ENCODE assay signal across 8 cellular contexts in the genomic region with DNA sequence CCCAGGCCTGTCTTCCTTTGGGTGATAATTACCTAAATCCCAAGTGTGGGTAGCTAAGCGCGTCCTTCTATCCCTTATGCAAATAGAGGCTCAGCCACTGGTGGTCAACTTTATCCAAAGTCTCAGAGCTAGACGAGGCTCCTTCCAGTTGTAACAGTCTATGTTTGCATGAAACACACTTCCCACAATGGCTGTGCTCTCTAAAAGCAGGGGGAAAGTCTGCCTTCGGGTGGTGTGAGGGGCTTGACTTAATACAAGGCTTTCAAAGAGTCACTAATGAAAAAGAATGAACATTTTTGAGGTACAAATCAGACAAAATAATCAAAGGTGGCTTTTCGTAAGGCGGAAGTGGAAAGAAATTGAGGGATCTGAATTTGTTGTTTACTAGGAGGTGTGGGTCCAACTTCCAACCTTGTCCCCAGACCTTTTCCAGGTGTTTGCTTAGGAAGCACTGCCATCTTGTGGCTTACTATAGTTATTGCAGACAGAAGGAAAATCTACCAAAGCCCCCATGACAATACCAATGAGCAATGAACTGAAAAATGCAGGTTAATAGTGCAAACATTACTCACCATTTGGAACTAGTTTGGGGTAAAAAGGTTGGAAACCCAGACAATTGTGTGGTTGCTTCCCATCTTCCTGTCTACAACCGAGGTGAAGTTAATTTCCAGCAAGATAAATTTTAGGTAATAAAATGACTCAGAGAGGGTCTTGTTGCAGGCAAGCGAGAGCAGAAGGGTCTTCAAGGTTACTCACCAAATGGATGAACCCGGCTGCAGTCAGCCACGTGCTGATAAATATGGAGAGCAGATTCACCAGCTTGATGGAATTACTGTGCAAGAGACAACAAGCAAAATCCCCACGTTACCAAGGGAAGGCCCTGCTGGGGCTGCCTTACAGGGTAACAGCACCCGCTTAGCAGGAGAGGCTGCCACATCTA.
DNase-seq lines count a peak whose midpoint lies in the region; ATAC-seq and TF ChIP-seq lines count a peak whose summit lies in the region.

No MANE protein-coding gene starts in this region.

- peak; percentile 67 for DNase-seq in activated CD4-positive, alpha-beta T cell treated with anti-CD3 and anti-CD28 coated beads, Interleukin-2, amount 10 ng/mL, durations not matched to agents 24 days and 14 days
- no peak for DNase-seq in activated CD4-positive, alpha-beta T cell treated with anti-CD3 and anti-CD28 coated beads for 48 hours
- DNase-seq in NOMO-1 treated with dmso at 0.1 percent for 144 hours (lab: John Stamatoyannopoulos, UW; ENCODE audit: unreplicated experiment): peak; percentile 18
- peak; percentile 63 for DNase-seq in dermis blood vessel endothelial cell
- DNase-seq in lung (ENCODE audit: low spot score): no peak
- DNase-seq in NK-92 treated with Interleukin-12 subunit alpha and Interleukin-12 subunit beta, amount 100 ng/mL, for 24 hours (lab: John Stamatoyannopoulos, UW): no peak

- no peaks in the 10 kb centered on the region for H3K36me3 ChIP-seq in lung (ENCODE audit: control insufficient read depth in 2 of 2, insufficient read depth in 2 of 2, low read length in 2 of 2)

- H3K4me3 ChIP-seq in lung: no peak overlapping the region

- H3K4me1 ChIP-seq in lung (ENCODE audit: control insufficient read depth in 2 of 2, insufficient read depth in 2 of 2, low read length in 2 of 2): no peaks in the 10 kb centered on the region

- H3K9me3 ChIP-seq in lung (ENCODE audit: control insufficient read depth in 2 of 2, insufficient read depth in 1 of 2, low read length in 1 of 2): no peaks in the 10 kb centered on the region

- H3K27ac Mint-ChIP-seq in activated CD4-positive, alpha-beta T cell treated with anti-CD3 and anti-CD28 coated beads, Interleukin-2, amount 10 ng/mL, durations not matched to agents 24 days and 14 days: no peak overlapping the region

- WGBS in lung, 2 donors: 53 to 56% methylated on average over 12 of the region's 12 CpGs

- H3K27me3 Mint-ChIP-seq in activated CD4-positive, alpha-beta T cell treated with anti-CD3 and anti-CD28 coated beads, Interleukin-2, amount 10 ng/mL, durations not matched to agents 24 days and 14 days: peaks cover 2% of the 10 kb centered on the region

- ATAC-seq in HG02973 (IDR thresholded peaks at IDR 0.05; ENCODE audit: unreplicated experiment) (peak; percentile 63), lung (ENCODE audit: insufficient read depth, low FRiP score) (no peak), HG03571 (IDR thresholded peaks at IDR 0.05; ENCODE audit: unreplicated experiment) (no peak)

- H3K9me3 Mint-ChIP-seq in activated CD4-positive, alpha-beta T cell treated with anti-CD3 and anti-CD28 coated beads, Interleukin-2, amount 10 ng/mL, durations not matched to agents 24 days and 14 days: no peaks in the 10 kb centered on the region

- H3K27me3 ChIP-seq in lung (ENCODE audit: control insufficient read depth, insufficient read depth): no peaks in the 10 kb centered on the region

- H3K4me1 Mint-ChIP-seq in activated CD4-positive, alpha-beta T cell treated with anti-CD3 and anti-CD28 coated beads, Interleukin-2, amount 10 ng/mL, durations not matched to agents 24 days and 14 days: no peaks in the 10 kb centered on the region

- no peak overlapping the region for H3K27ac ChIP-seq in lung (ENCODE audit: low read depth in 1 of 2, low read length in 1 of 2)

- no peaks in the 10 kb centered on the region for H3K36me3 Mint-ChIP-seq in activated CD4-positive, alpha-beta T cell treated with anti-CD3 and anti-CD28 coated beads, Interleukin-2, amount 10 ng/mL, durations not matched to agents 24 days and 14 days (ENCODE audit: low read depth)

- no peak overlapping the region for H3K4me3 Mint-ChIP-seq in activated CD4-positive, alpha-beta T cell treated with anti-CD3 and anti-CD28 coated beads, Interleukin-2, amount 10 ng/mL, durations not matched to agents 24 days and 14 days

- peak; percentile 60 for TF ChIP-seq CTCF in lung (IDR thresholded peaks at IDR 0.05; ENCODE audit: control extremely low read depth, extremely low read depth)

- intact Hi-C loops in activated CD4-positive, alpha-beta T cell treated with anti-CD3 and anti-CD28 coated beads, Interleukin-2, amount 10 ng/mL, durations not matched to agents 24 days and 14 days (cut with micrococcal nuclease): no loop called here

Comparison
In these comparisons a context has a peak if more than half of its experiments do, and no peak if none do; other contexts are left out.
1. DNase-seq: peak in activated CD4-positive, alpha-beta T cell treated with anti-CD3 and anti-CD28 coated beads, Interleukin-2, amount 10 ng/mL, durations not matched to agents 24 days and 14 days (single experiment), NOMO-1 treated with dmso at 0.1 percent for 144 hours (single experiment) and dermis blood vessel endothelial cell (single experiment); none in activated CD4-positive, alpha-beta T cell treated with anti-CD3 and anti-CD28 coated beads for 48 hours (single experiment), lung (single experiment) and NK-92 treated with Interleukin-12 subunit alpha and Interleukin-12 subunit beta, amount 100 ng/mL, for 24 hours (single experiment).